24 cellular contexts compared by ENCODE assay signal in genomic region chr17:76822184-76822778, GRCh38. TPM values are rescaled to one million over a fixed set of nuclear protein-coding genes. Genes with fewer than 3 reads are reported as not detected.
"Had no signal": no experiment of that assay in that cellular context is flagged by ENCODE, and none has a peak within 500 bp of the region (broad histone marks: within the 10 kb centered on the region; RNA-seq: fewer than 3 reads in every experiment).

No MANE protein-coding gene starts in this region.

- H3K9me3 ChIP-seq: colonic mucosa, esophagus squamous epithelium, left ventricle myocardium inferior, mucosa of descending colon, neutrophil, right lobe of liver, tibial nerve had no signal

- H3K4me3 ChIP-seq: colonic mucosa, esophagus squamous epithelium, left ventricle myocardium inferior, mucosa of descending colon, right lobe of liver, tibial nerve had no signal

- H3K36me3 ChIP-seq: colonic mucosa, esophagus squamous epithelium, left ventricle myocardium inferior, neutrophil, right lobe of liver had no signal

- H3K4me1 ChIP-seq: colonic mucosa, left ventricle myocardium inferior, right lobe of liver, tibial nerve had no signal

- H3K27ac ChIP-seq: colonic mucosa, epithelial cell of prostate, esophagus squamous epithelium, left ventricle myocardium inferior, neutrophil, right lobe of liver, tibial nerve had no signal

- ATAC-seq: activated CD4-positive, alpha-beta T cell treated with anti-CD3 and anti-CD28 coated beads for 36 hours; activated T-cell treated with anti-CD3 and anti-CD28 coated beads, Interleukin-2, amount 50 U/mL, for 72 hours; mucosa of descending colon; natural killer cell treated with Interleukin-12 subunit alpha and Interleukin-12 subunit beta and Interleukin-15 and Interleukin-18, amount 100 ng/mL, for 72 hours; right lobe of liver had no signal

- DNase-seq: activated CD4-positive, alpha-beta T cell treated with anti-CD3 and anti-CD28 coated beads for 36 hours; activated CD4-positive, alpha-beta T cell treated with anti-CD3 and anti-CD28 coated beads, Interleukin-2, amount 50 U/mL, for 4 hours; activated CD4-positive, CD25-positive, alpha-beta regulatory T cell; activated naive CD4-positive, alpha-beta T cell treated with Interleukin-2 at 50 U/mL for 16 hours; activated T-cell treated with anti-CD3 and anti-CD28 coated beads for 4 hours; activated T-cell treated with anti-CD3 and anti-CD28 coated beads, Interleukin-2, amount 50 U/mL, for 72 hours; anterior cingulate cortex; colonic mucosa; effector CD8-positive, alpha-beta T cell; esophagus squamous epithelium; left ventricle myocardium inferior; mucosa of descending colon; right lobe of liver; stimulated activated CD4-positive, alpha-beta T cell treated with anti-CD3 and anti-CD28 coated beads, Interleukin-2, amount 100 ng/mL, for 48 hours; stimulated activated naive CD4-positive, alpha-beta T cell treated with Interleukin-2 at 50 U/mL for 16 hours had no signal

- H3K27me3 ChIP-seq: colonic mucosa, right lobe of liver, tibial nerve had no signal

- FAIRE-seq: bronchial epithelial cell, endometrium, frontal cortex, islet of Langerhans had no signal

RNA-seq across cellular contexts. Expression of gene MGAT5B, which starts 45.9 kb away (rescaled TPM):
- total RNA-seq: activated CD4-positive, alpha-beta T cell treated with anti-CD3 and anti-CD28 coated beads for 36 hours; bronchial epithelial cell; skeletal muscle tissue had no signal
